ENCODE assay signal across 4 cellular contexts in genomic region chr2:131390495-131391130, GRCh38. TPM values are rescaled to one million over a fixed set of nuclear protein-coding genes. Genes with fewer than 3 reads are reported as not detected.
"Had no signal": no experiment of that assay in that cellular context is flagged by ENCODE, and none has a peak within 500 bp of the region (broad histone marks: within the 10 kb centered on the region; RNA-seq: fewer than 3 reads in every experiment).

No MANE protein-coding gene starts in this region.

RNA-seq across cellular contexts. Expression of gene RAB6D, which starts 26.6 kb away (rescaled TPM):
- total RNA-seq: HepG2, HT1080, IMR-90 had no signal
- polyA plus RNA-seq: IgD-negative memory B cell, IMR-90 had no signal
